ENCODE assay signal across 11 cellular contexts in the genomic region with DNA sequence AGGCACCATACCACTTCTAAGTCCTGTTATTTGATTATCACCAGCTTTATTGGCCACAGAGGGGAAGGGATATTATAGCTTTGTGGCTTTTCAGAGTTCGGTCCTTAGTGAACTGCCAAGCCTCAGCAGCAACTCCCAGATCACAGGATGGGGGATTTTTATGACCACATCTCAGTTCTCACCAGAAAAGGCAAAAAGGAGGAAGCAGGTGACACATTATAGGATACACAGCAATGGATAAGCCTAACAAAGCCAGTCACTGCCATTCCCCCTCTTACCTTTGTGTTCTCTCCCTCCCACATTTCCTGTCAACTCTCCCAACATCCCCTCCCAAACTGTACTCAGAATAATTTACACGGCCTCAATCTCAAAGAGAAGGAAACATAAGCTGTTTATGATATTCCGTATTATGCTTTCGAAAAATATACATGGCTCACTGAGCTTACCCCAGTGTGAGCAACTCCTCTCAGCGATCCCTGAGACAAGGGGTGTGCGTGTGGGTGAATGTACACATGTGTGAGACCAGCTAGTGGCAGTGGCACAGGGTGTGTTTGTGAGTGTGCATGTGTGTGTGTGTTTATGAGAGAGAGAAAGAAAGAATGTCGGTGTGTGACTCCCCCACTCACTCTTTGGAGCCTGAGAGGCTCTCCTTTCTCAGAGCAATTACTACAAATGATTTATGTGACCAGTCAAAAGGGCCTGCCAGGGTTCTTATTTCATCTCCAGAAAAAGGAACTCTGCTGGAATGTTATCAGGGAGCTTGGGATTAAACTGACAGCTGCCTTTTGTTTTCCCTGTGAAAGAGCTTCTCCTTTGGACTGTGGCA.
DNase-seq lines count a peak whose midpoint lies in the region; ATAC-seq and TF ChIP-seq lines count a peak whose summit lies in the region.
"Had no signal": no experiment of that assay in that cellular context is flagged by ENCODE, and none has a peak within 500 bp of the region (broad histone marks: within the 10 kb centered on the region; RNA-seq: fewer than 3 reads in every experiment).

No MANE protein-coding gene starts in this region.

- TF ChIP-seq CTCF in type B pancreatic cell (conservative IDR thresholded peaks at IDR 0.05): no peak

- H3K27me3 Mint-ChIP-seq in type B pancreatic cell: no peaks in the 10 kb centered on the region

- peak overlapping the region; percentile 40 for H3K4me3 Mint-ChIP-seq in type B pancreatic cell

- H3K36me3 ChIP-seq in SK-N-MC (ENCODE audit: insufficient read depth, low read length): no peaks in the 10 kb centered on the region
- H3K36me3 ChIP-seq: vagina had no signal

- DNase-seq in NCI-H748 (lab: John Stamatoyannopoulos, UW; ENCODE audit: unreplicated experiment): peak; percentile 32
- DNase-seq in NCI-H748 treated with DMSO at 0.1 percent for 48 hours (lab: John Stamatoyannopoulos, UW): no peak
- DNase-seq in SK-N-MC (ENCODE audit: low read depth, low spot score): no peak
- peak; percentile 97 for DNase-seq in left kidney (ENCODE audit: low read depth, low spot score)
- no peak for DNase-seq in type B pancreatic cell (ENCODE audit: extremely low spot score, unreplicated experiment)
- DNase-seq: AML-193, islet precursor cell had no signal

- peaks cover 3% of the 10 kb centered on the region for H3K36me3 Mint-ChIP-seq in type B pancreatic cell

- H3K9me3 ChIP-seq in SK-N-MC (ENCODE audit: low read depth, low read length): no peaks in the 10 kb centered on the region
- H3K9me3 ChIP-seq: vagina had no signal

- H3K9me3 Mint-ChIP-seq in type B pancreatic cell: no peaks in the 10 kb centered on the region

- no peak overlapping the region for H3K9ac ChIP-seq in SK-N-MC (ENCODE audit: insufficient read length)

- peak overlapping the region; percentile 73 for H3K27ac Mint-ChIP-seq in type B pancreatic cell

- H3K4me1 Mint-ChIP-seq in type B pancreatic cell (ENCODE audit: unreplicated experiment): peaks cover 26% of the 10 kb centered on the region

- H3K4me3 ChIP-seq in SK-N-MC: no peak overlapping the region

- peak overlapping the region; percentile 49; the same call in 1 of the 2 replicates for H3K27ac ChIP-seq in SK-N-MC
- H3K27ac ChIP-seq: vagina had no signal

- ATAC-seq in HG03457 (IDR thresholded peaks at IDR 0.05; ENCODE audit: unreplicated experiment) (no peak), HG02798 (IDR thresholded peaks at IDR 0.05; ENCODE audit: poor library complexity, unreplicated experiment) (no peak), HG03342 (IDR thresholded peaks at IDR 0.05; ENCODE audit: unreplicated experiment) (no peak)

Comparison
In these comparisons a context has a peak if more than half of its experiments do, and no peak if none do; other contexts are left out.
1. DNase-seq: peak in NCI-H748 (single experiment) and left kidney (single experiment); none in NCI-H748 treated with DMSO at 0.1 percent for 48 hours (single experiment), SK-N-MC (single experiment) and type B pancreatic cell (single experiment).